In genomic region chr6:1724124-1724523, GRCh38 we compare ENCODE assay signal across 14 cellular contexts.
DNase-seq lines count a peak whose midpoint lies in the region; ATAC-seq and TF ChIP-seq lines count a peak whose summit lies in the region.
"Had no signal": no experiment of that assay in that cellular context is flagged by ENCODE, and none has a peak within 500 bp of the region (broad histone marks: within the 10 kb centered on the region; RNA-seq: fewer than 3 reads in every experiment).

No MANE protein-coding gene starts in this region.

- H3K79me2 ChIP-seq in mesendoderm (ENCODE audit: control insufficient read depth, insufficient read depth, low read length), result no peaks in the 10 kb centered on the region

- H3K4me3 ChIP-seq in RWPE2 (ENCODE audit: severe bottlenecking) (no peak overlapping the region), mesendoderm (ENCODE audit: low read length) (no peak overlapping the region), right lobe of liver (no peak overlapping the region)
- H3K4me3 ChIP-seq: ascending aorta, dorsolateral prefrontal cortex had no signal

- H3K18ac ChIP-seq in mesendoderm (ENCODE audit: low read length), result no peak overlapping the region

- H3K4me1 ChIP-seq in RWPE2 (ENCODE audit: insufficient read depth, poor library complexity, severe bottlenecking) (peaks cover 22% of the 10 kb centered on the region), mesendoderm (ENCODE audit: control insufficient read depth, low read depth, low read length) (peaks cover 23% of the 10 kb centered on the region), right lobe of liver (no peaks in the 10 kb centered on the region)

- no peak overlapping the region for H3K56ac ChIP-seq in mesendoderm (ENCODE audit: low read length)

- no peak overlapping the region for H3K9ac ChIP-seq in mesendoderm (ENCODE audit: low read length)

- no peak overlapping the region for H4K8ac ChIP-seq in mesendoderm (ENCODE audit: low read depth, low read length)

- no peaks in the 10 kb centered on the region for H3K27me3 ChIP-seq in RWPE2 (ENCODE audit: insufficient read depth, poor library complexity, severe bottlenecking)
- H3K27me3 ChIP-seq in mesendoderm (ENCODE audit: insufficient read depth, low read length, poor library complexity), result no peaks in the 10 kb centered on the region
- H3K27me3 ChIP-seq in right lobe of liver, result no peaks in the 10 kb centered on the region
- H3K27me3 ChIP-seq: ascending aorta, dorsolateral prefrontal cortex had no signal

- ATAC-seq in RWPE2 (ENCODE audit: low read depth) (peak; percentile 67), right lobe of liver (no peak)

- WGBS in mesendoderm (ENCODE audit: extremely low coverage, insufficient coverage, low lambda C conversion rate), result no CpG with 5 or more reads among the region's 9 CpGs
- WGBS in right lobe of liver (ENCODE audit: insufficient coverage, low coverage, low lambda C conversion rate, missing lambda C conversion rate), result 63% methylated on average over 9 of the region's 9 CpGs

- H3K9me3 ChIP-seq in RWPE2 (ENCODE audit: severe bottlenecking) (no peaks in the 10 kb centered on the region), right lobe of liver (no peaks in the 10 kb centered on the region)
- H3K9me3 ChIP-seq: ascending aorta had no signal

- no peak overlapping the region for H4K5ac ChIP-seq in mesendoderm (ENCODE audit: low read length)

- TF ChIP-seq CTCF in RWPE2 (IDR thresholded peaks at IDR 0.05; ENCODE audit: poor library complexity, severe bottlenecking), result no peak
- no peak for TF ChIP-seq CTCF in right lobe of liver (IDR thresholded peaks at IDR 0.05)

- no peak overlapping the region for H2AK5ac ChIP-seq in mesendoderm (ENCODE audit: low read length)

- H2BK120ac ChIP-seq in mesendoderm (ENCODE audit: low read depth, low read length), result no peak overlapping the region

- DNase-seq in DMS79 treated with DMSO at 0.1 percent for 48 hours (lab: John Stamatoyannopoulos, UW) (peak; percentile 61), NCI-H146 treated with DMSO at 0.1 percent for 48 hours (lab: John Stamatoyannopoulos, UW; ENCODE audit: unreplicated experiment) (peak; percentile 87), RWPE2 (ENCODE audit: low spot score) (no peak), mesendoderm (peak; percentile 76), cortex of kidney (lab: John Stamatoyannopoulos, UW) (no peak), NCI-H1694 treated with DMSO at 0.1 percent for 48 hours (lab: John Stamatoyannopoulos, UW) (no peak), right lobe of liver (no peak)
- DNase-seq in stimulated activated CD8-positive, alpha-beta memory T cell treated with anti-CD3 and anti-CD28 coated beads, Interleukin-4, amount 100 ng/mL, for 48 hours, result no peak
- DNase-seq: activated CD4-positive, alpha-beta memory T cell treated with anti-CD3 and anti-CD28 coated beads, Interleukin-2, amount 10 ng/mL, durations not matched to agents 7 days and 5 days; DMS 273 treated with DMSO at 0.1 percent for 48 hours; dorsolateral prefrontal cortex; T-helper 9 cell; trophoblast cell had no signal

- H3K4ac ChIP-seq in mesendoderm (ENCODE audit: low read depth, low read length), result no peak overlapping the region

- no peak overlapping the region for H3K4me2 ChIP-seq in mesendoderm (ENCODE audit: low read length)

- intact Hi-C loops in right lobe of liver (cut with DNase I), result no loop called here

- TF ChIP-seq POLR2A in right lobe of liver (IDR thresholded peaks at IDR 0.05), result no peak

- no peaks in the 10 kb centered on the region for H3K79me1 ChIP-seq in mesendoderm (ENCODE audit: low read length)

- no peak overlapping the region for H2BK15ac ChIP-seq in mesendoderm (replicated peaks; ENCODE audit: low read depth)

- H3K36me3 ChIP-seq in RWPE2 (ENCODE audit: low read depth), result no peaks in the 10 kb centered on the region
- H3K36me3 ChIP-seq in mesendoderm (ENCODE audit: control insufficient read depth, insufficient read depth, low read length), result no peaks in the 10 kb centered on the region
- no peaks in the 10 kb centered on the region for H3K36me3 ChIP-seq in right lobe of liver

- H2BK5ac ChIP-seq in mesendoderm (ENCODE audit: low read length), result no peak overlapping the region

- no peak overlapping the region for H3K23ac ChIP-seq in mesendoderm (ENCODE audit: low read length)

- H3K27ac ChIP-seq in RWPE2 (ENCODE audit: poor library complexity, severe bottlenecking) (peak overlapping the region; percentile 48), mesendoderm (ENCODE audit: low read depth, low read length) (no peak overlapping the region), right lobe of liver (no peak overlapping the region)
- H3K27ac ChIP-seq: ascending aorta, dorsolateral prefrontal cortex had no signal

Comparison
In these comparisons a context has a peak if more than half of its experiments do, and no peak if none do; other contexts are left out.
1. DNase-seq: peak in DMS79 treated with DMSO at 0.1 percent for 48 hours (single experiment), NCI-H146 treated with DMSO at 0.1 percent for 48 hours (single experiment) and mesendoderm (single experiment); none in RWPE2 (single experiment), cortex of kidney (single experiment), NCI-H1694 treated with DMSO at 0.1 percent for 48 hours (single experiment), stimulated activated CD8-positive, alpha-beta memory T cell treated with anti-CD3 and anti-CD28 coated beads, Interleukin-4, amount 100 ng/mL, for 48 hours (single experiment) and right lobe of liver (0 of 3).